ENCODE assay signal across 1 cellular context in genomic region chr20:19834783-19835182, GRCh38.
TF ChIP-seq lines count a peak whose summit lies in the region.

No MANE protein-coding gene starts in this region.

TF ChIP-seq in WTC11, 78 proteins besides CTCF, POLR2A, EP300 and RAD21:
- TF ChIP-seq FOXP4 (CRISPR knock-in tag; IDR thresholded peaks at IDR 0.05) (no peak), ZNF263 (CRISPR knock-in tag; IDR thresholded peaks at IDR 0.05; ENCODE audit: low read depth) (no peak), ZNF512 (CRISPR knock-in tag; IDR thresholded peaks at IDR 0.05; ENCODE audit: borderline replicate concordance) (peak; percentile 59; the same call in 1 of the 2 replicates), JUN (CRISPR knock-in tag; IDR thresholded peaks at IDR 0.05) (no peak), E2F5 (CRISPR knock-in tag; IDR thresholded peaks at IDR 0.05) (no peak)
